Comparison of ENCODE assay signal across 12 cellular contexts in the genomic region with DNA sequence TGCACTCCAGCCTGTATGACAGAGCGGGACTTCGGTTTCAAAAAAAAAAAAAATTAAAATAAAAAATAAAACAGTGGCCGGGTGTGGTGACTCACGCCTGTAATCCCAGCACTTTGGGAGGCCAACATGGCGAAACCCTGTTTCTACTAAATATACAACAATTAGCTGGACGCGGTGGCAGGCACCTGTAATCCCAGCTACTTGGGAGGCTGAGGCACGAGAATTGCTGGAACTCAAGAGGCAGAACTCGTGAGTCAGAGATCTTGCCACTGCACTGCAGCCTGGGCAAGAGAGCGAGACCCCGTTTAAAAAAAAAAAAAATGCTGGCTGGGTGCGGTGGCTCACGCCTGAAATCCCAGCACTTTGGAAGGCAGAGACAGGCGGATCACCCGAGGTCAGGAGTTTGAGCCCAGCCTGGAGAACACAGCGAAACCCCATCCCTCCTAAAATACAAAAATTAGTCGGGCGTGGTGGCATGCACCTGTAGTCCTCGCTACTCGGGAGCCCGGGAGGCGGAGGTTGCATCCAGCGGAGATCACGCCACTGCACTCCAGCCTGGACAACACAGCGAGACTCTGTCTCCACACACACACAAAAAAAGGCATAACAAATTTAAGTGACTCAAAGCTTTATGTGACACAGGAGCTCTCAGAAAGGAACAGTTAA. TPM values are rescaled to one million over a fixed set of nuclear protein-coding genes. Genes with fewer than 3 reads are reported as not detected.
A peak's percentile ranks its signal among the peaks of the same experiment; 100 is the strongest.
DNase-seq lines count a peak whose midpoint lies in the region; ATAC-seq and TF ChIP-seq lines count a peak whose summit lies in the region.
"Had no signal": no experiment of that assay in that cellular context is flagged by ENCODE, and none has a peak within 500 bp of the region (broad histone marks: within the 10 kb centered on the region; RNA-seq: fewer than 3 reads in every experiment).

No MANE protein-coding gene starts in this region.

- no peaks in the 10 kb centered on the region for H3K27me3 ChIP-seq in SK-N-SH (ENCODE audit: insufficient read depth)
- H3K27me3 ChIP-seq: esophagus squamous epithelium had no signal

- WGBS in SK-N-SH (ENCODE audit: low lambda C conversion rate), result 94% methylated on average over 25 of the region's 25 CpGs

- 0 out of 2 replicates have a peak overlapping the region, but pooled peaks have one; percentile 99 for H2AFZ ChIP-seq in SK-N-SH (ENCODE audit: low read depth)

- no peaks in the 10 kb centered on the region for H3K9me3 Mint-ChIP-seq in central memory CD8-positive, alpha-beta T cell
- H3K9me3 Mint-ChIP-seq in neural crest cell, result no peaks in the 10 kb centered on the region

- CTCF ChIA-PET in SK-N-SH (lab: Yijun Ruan, JAX), result interaction anchor here (0.7 to 1.5 kb wide), 3 partner anchors 44 to 197 kb away, joined by 3 to 4 read pairs (median 3); no protein-coding TSS in a partner anchor

- H3K27ac ChIP-seq in SK-N-SH (ENCODE audit: low read depth in 2 of 2, low read length in 1 of 2), result no peak overlapping the region

- peaks cover 32% of the 10 kb centered on the region for H4K20me1 ChIP-seq in SK-N-SH (ENCODE audit: insufficient read depth)

- H3K4me1 ChIP-seq in SK-N-SH (ENCODE audit: control insufficient read depth in 1 of 2, insufficient read depth in 2 of 2, low read depth in 1 of 2, low read length in 1 of 2), result peaks cover 7 to 10% of the 10 kb centered on the region in 2 experiments; a peak in 3 of 4 replicates

- peak overlapping the region; percentile 76; the same call in 1 of the 2 replicates for H3K4me2 ChIP-seq in SK-N-SH

- peak overlapping the region; percentile 85 for H3K4me3 Mint-ChIP-seq in central memory CD8-positive, alpha-beta T cell
- H3K4me3 Mint-ChIP-seq in neural crest cell, result peak overlapping the region; percentile 97

- H3K36me3 Mint-ChIP-seq in central memory CD8-positive, alpha-beta T cell (ENCODE audit: insufficient read depth), result peaks cover 39% of the 10 kb centered on the region
- peaks cover 31% of the 10 kb centered on the region for H3K36me3 Mint-ChIP-seq in neural crest cell (ENCODE audit: low read depth)

- no peaks in the 10 kb centered on the region for H3K9me2 ChIP-seq in SK-N-SH

- intact Hi-C loops in cardiac septum (cut with DNase I), result loop anchor here (5.0 kb wide), 1 partner anchor 621 kb away; the partner anchor contains the start of gene FBXW11

- ATAC-seq in SK-N-SH treated with all-trans-retinoic acid at 6 μM for 48 hours, result no peak
- ATAC-seq in central memory CD8-positive, alpha-beta T cell (replicated peaks; ENCODE audit: extremely low read depth, poor library complexity, severe bottlenecking), result no peak

- H3K27ac Mint-ChIP-seq in central memory CD8-positive, alpha-beta T cell (ENCODE audit: low read depth), result no peak overlapping the region
- no peak overlapping the region for H3K27ac Mint-ChIP-seq in neural crest cell (ENCODE audit: unreplicated experiment)

- TF ChIP-seq RAD21 in SK-N-SH (IDR thresholded peaks at IDR 0.05; ENCODE audit: low read length), result no peak

- H3K9ac ChIP-seq in SK-N-SH, result peak overlapping the region; percentile 89; the same call in 1 of the 2 replicates

- peaks cover 35% of the 10 kb centered on the region for H3K79me2 ChIP-seq in SK-N-SH (ENCODE audit: insufficient read depth)

- peaks cover 16 to 20% of the 10 kb centered on the region in 2 experiments for H3K36me3 ChIP-seq in SK-N-SH (replicated peaks in 1 of 2; ENCODE audit: control insufficient read depth in 1 of 2, insufficient read depth in 2 of 2, low read length in 1 of 2)

- POLR2A ChIA-PET in SK-N-SH (lab: Yijun Ruan, JAX), result interaction anchor here (0.8 to 1.1 kb wide), 4 partner anchors 20 to 179 kb away, joined by 3 to 6 read pairs (median 4); partner anchors contain the start of gene TLX3

- no peak for TF ChIP-seq EP300 in SK-N-SH (IDR thresholded peaks at IDR 0.05; ENCODE audit: borderline replicate concordance in 1 of 2, low read depth in 1 of 2, low read length in 1 of 2)

- DNase-seq in SK-N-SH (no peak), LNCaP clone FGC (ENCODE audit: low read depth) (no peak), neural crest cell (ENCODE audit: low read depth, low spot score) (no peak), NCI-H1930 (lab: John Stamatoyannopoulos, UW) (no peak), cardiac septum (ENCODE audit: low spot score) (no peak)
- DNase-seq in central memory CD8-positive, alpha-beta T cell (ENCODE audit: low spot score in 2 of 2), result no peak
- no peak for DNase-seq in stimulated activated CD4-positive, alpha-beta T cell treated with anti-CD3 and anti-CD28 coated beads, Interleukin-4, amount 100 ng/mL, for 1 hour
- DNase-seq: activated CD4-positive, CD25-positive, alpha-beta regulatory T cell treated with anti-CD3 and anti-CD28 coated beads, Interleukin-2, amount 50 U/mL, for 72 hours; esophagus squamous epithelium; NCI-H2029 had no signal

- peaks cover 10% of the 10 kb centered on the region for H3F3A ChIP-seq in SK-N-SH (replicated peaks; ENCODE audit: insufficient read depth)

- H3K4me1 Mint-ChIP-seq in central memory CD8-positive, alpha-beta T cell, result peaks cover 37% of the 10 kb centered on the region
- peaks cover 40% of the 10 kb centered on the region for H3K4me1 Mint-ChIP-seq in neural crest cell

- H3K9me3 ChIP-seq in SK-N-SH, result no peaks in the 10 kb centered on the region
- H3K9me3 ChIP-seq: esophagus squamous epithelium had no signal

- TF ChIP-seq CTCF in SK-N-SH (IDR thresholded peaks at IDR 0.05) (no peak), LNCaP clone FGC (IDR thresholded peaks at IDR 0.05; ENCODE audit: control insufficient read depth, extremely low read depth, insufficient read depth) (no peak), neural crest cell (conservative IDR thresholded peaks at IDR 0.05) (no peak)

- no peak overlapping the region for H3K4me3 ChIP-seq in SK-N-SH (ENCODE audit: low read depth in 2 of 2, low read length in 1 of 2)
- H3K4me3 ChIP-seq in LNCaP clone FGC (ENCODE audit: low read depth, low read length), result peak overlapping the region; percentile 59

- no peaks in the 10 kb centered on the region for H3K27me3 Mint-ChIP-seq in central memory CD8-positive, alpha-beta T cell
- peaks cover 23% of the 10 kb centered on the region for H3K27me3 Mint-ChIP-seq in neural crest cell (ENCODE audit: low read depth)

TF ChIP-seq in SK-N-SH, 30 proteins besides CTCF, POLR2A, EP300 and RAD21 (continues in another document):
- no peak for TF ChIP-seq ZBTB33 (IDR thresholded peaks at IDR 0.05; ENCODE audit: borderline replicate concordance, low read depth)
- TF ChIP-seq ELF1 (IDR thresholded peaks at IDR 0.05), result no peak
- no peak for TF ChIP-seq RFX5 (IDR thresholded peaks at IDR 0.05; ENCODE audit: low read length)
- no peak for TF ChIP-seq MAX (IDR thresholded peaks at IDR 0.05; ENCODE audit: low read depth)
- TF ChIP-seq RCOR1 (IDR thresholded peaks at IDR 0.05; ENCODE audit: low read length), result no peak
- TF ChIP-seq TCF12 (IDR thresholded peaks at IDR 0.05), result no peak

TF ChIP-seq in SK-N-SH treated with all-trans-retinoic acid at 6 μM for 48 hours, 23 proteins besides CTCF, POLR2A, EP300 and RAD21:
- TF ChIP-seq TCF4 (CRISPR knock-in tag; IDR thresholded peaks at IDR 0.05; ENCODE audit: borderline replicate concordance), result no peak

RNA-seq across cellular contexts. Expression of gene NPM1, which starts 1.5 kb away (rescaled TPM):
- 601 and 4,764 TPM in 2 replicates for polyA plus RNA-seq in SK-N-SH (2012; rRNA removed)
- polyA plus RNA-seq in SK-N-SH (2012; cell fraction: cytosol; rRNA removed), result 831 and 5,787 TPM in 2 replicates
- polyA plus RNA-seq in SK-N-SH (2012; cell fraction: nucleus; rRNA removed), result 180 and 3,140 TPM in 2 replicates
- total RNA-seq in neural crest cell (2,514 and 2,574 TPM in 2 replicates), cardiac septum (412 TPM)

RNA-seq across cellular contexts. Expression of gene FGF18, which starts 33.3 kb away (rescaled TPM):
- 0.67 and 0.89 TPM in 2 replicates for polyA plus RNA-seq in SK-N-SH (2012; rRNA removed)
- polyA plus RNA-seq in SK-N-SH (2012; cell fraction: cytosol; rRNA removed), result 0.44 and 0.51 TPM in 2 replicates
- 0.70 and 1.2 TPM in 2 replicates for polyA plus RNA-seq in SK-N-SH (2012; cell fraction: nucleus; rRNA removed)
- total RNA-seq in neural crest cell (2.4 TPM in 2 replicates), cardiac septum (22.4 TPM)
- total RNA-seq: kidney epithelial cell had no signal
